8 cellular contexts compared by ENCODE assay signal in genomic region chrX:133444952-133445831, GRCh38. TPM values are rescaled to one million over a fixed set of nuclear protein-coding genes. Genes with fewer than 3 reads are reported as not detected.
DNase-seq lines count a peak whose midpoint lies in the region; ATAC-seq and TF ChIP-seq lines count a peak whose summit lies in the region.

No MANE protein-coding gene starts in this region.

- DNase-seq in H9 (peak; percentile 76), NOMO-1 treated with dmso at 0.1 percent for 144 hours (lab: John Stamatoyannopoulos, UW; ENCODE audit: unreplicated experiment) (peak; percentile 19), sigmoid colon (no peak), caudate nucleus (lab: John Stamatoyannopoulos, UW) (no peak), GDM1 (lab: John Stamatoyannopoulos, UW) (no peak)

- no peaks in the 10 kb centered on the region for H3K36me3 Mint-ChIP-seq in H9 (ENCODE audit: insufficient read depth in 1 of 3, low read depth in 3 of 3)

- peak overlapping the region; percentile 8 for H3K27ac ChIP-seq in H9 (ENCODE audit: insufficient read length, low read depth, low read length)
- no peak overlapping the region for H3K27ac ChIP-seq in gastroesophageal sphincter
- H3K27ac ChIP-seq in sigmoid colon: no peak overlapping the region
- no peak overlapping the region for H3K27ac ChIP-seq in caudate nucleus (ENCODE audit: low read depth, low read length)

- no peak overlapping the region for H4K8ac ChIP-seq in H9 (replicated peaks; ENCODE audit: insufficient read length, low read depth, low read length)

- WGBS in H9 (ENCODE audit: extremely low coverage, insufficient read length, low lambda C conversion rate): no CpG with 5 or more reads among the region's 16 CpGs
- 15 to 19% methylated on average over 9 to 11 of the region's 16 CpGs for WGBS in gastroesophageal sphincter (ENCODE audit: low coverage in 1 of 2), 2 donors
- 15 to 21% methylated on average over 16 of the region's 16 CpGs for WGBS in sigmoid colon, 2 donors

- no peak for ATAC-seq in gastroesophageal sphincter
- ATAC-seq in HG02840 (IDR thresholded peaks at IDR 0.05; ENCODE audit: low FRiP score, unreplicated experiment): no peak
- no peak for ATAC-seq in HG03521 (IDR thresholded peaks at IDR 0.05; ENCODE audit: unreplicated experiment)

- peak overlapping the region; percentile 26 for H3K9ac ChIP-seq in H9 (ENCODE audit: extremely low read depth, insufficient read length, low read length)

- H4K5ac ChIP-seq in H9 (ENCODE audit: insufficient read length, low read depth, low read length): no peak overlapping the region

- H3K18ac ChIP-seq in H9 (ENCODE audit: insufficient read length, low read depth, low read length): no peak overlapping the region

- H3K79me2 ChIP-seq in H9 (ENCODE audit: insufficient read depth, low read length): no peaks in the 10 kb centered on the region

- H3K4me2 ChIP-seq in H9 (ENCODE audit: insufficient read depth, insufficient read length, low read length): peak overlapping the region; percentile 13

- peaks cover 22% of the 10 kb centered on the region; the same call in 1 of the 2 replicates for H3K4me1 ChIP-seq in H9 (ENCODE audit: insufficient read depth, low read length)
- no peaks in the 10 kb centered on the region for H3K4me1 ChIP-seq in gastroesophageal sphincter
- H3K4me1 ChIP-seq in sigmoid colon: no peaks in the 10 kb centered on the region

- H3K4ac ChIP-seq in H9 (ENCODE audit: low read depth, low read length): no peak overlapping the region

- H3K9me3 ChIP-seq in H9 (ENCODE audit: control insufficient read depth, low read depth, low read length): no peaks in the 10 kb centered on the region
- no peaks in the 10 kb centered on the region for H3K9me3 ChIP-seq in gastroesophageal sphincter
- no peaks in the 10 kb centered on the region for H3K9me3 ChIP-seq in sigmoid colon

- TF ChIP-seq EP300 in gastroesophageal sphincter (IDR thresholded peaks at IDR 0.05) (no peak), sigmoid colon (IDR thresholded peaks at IDR 0.05) (no peak)

- no peak overlapping the region for H2BK5ac ChIP-seq in H9 (ENCODE audit: insufficient read length, low read length)

- intact Hi-C loops in sigmoid colon (cut with DNase I): no loop called here

- H3K9me3 Mint-ChIP-seq in H9: peaks cover 0 to 3% of the 10 kb centered on the region in 2 experiments; a peak in 2 of 5 replicates

- H2BK120ac ChIP-seq in H9 (ENCODE audit: low read depth, low read length, poor library complexity, severe bottlenecking): no peak overlapping the region

- no peaks in the 10 kb centered on the region for H3K79me1 ChIP-seq in H9 (ENCODE audit: insufficient read depth, low read depth, low read length, poor library complexity, severe bottlenecking)

- H3K27ac Mint-ChIP-seq in H9: peak overlapping the region; percentile 96 to 98 (median 96)

- no peaks in the 10 kb centered on the region; the same call in 1 of the 2 replicates for H3K27me3 Mint-ChIP-seq in H9 (ENCODE audit: low read depth)

- no peak overlapping the region for H2AFZ ChIP-seq in H9 (ENCODE audit: low read length)

- no peak overlapping the region for H3T11ph ChIP-seq in H9 (ENCODE audit: low read length)

- H2BK20ac ChIP-seq in H9 (ENCODE audit: low read depth, low read length, poor library complexity, severe bottlenecking): no peak overlapping the region

- no peaks in the 10 kb centered on the region for H3K27me3 ChIP-seq in H9 (ENCODE audit: insufficient read depth, low read length)
- H3K27me3 ChIP-seq in gastroesophageal sphincter: no peaks in the 10 kb centered on the region
- no peaks in the 10 kb centered on the region for H3K27me3 ChIP-seq in sigmoid colon

- TF ChIP-seq POLR2A in gastroesophageal sphincter (IDR thresholded peaks at IDR 0.05): no peak
- TF ChIP-seq POLR2A in sigmoid colon (IDR thresholded peaks at IDR 0.05): no peak

- H3K4me3 ChIP-seq in gastroesophageal sphincter (peak overlapping the region; percentile 27 to 38), sigmoid colon (peak overlapping the region in 3 of 4 donors; percentile 26 to 35 (median 33))

- H3K4me1 Mint-ChIP-seq in H9: peaks cover 66 to 69% of the 10 kb centered on the region in 2 experiments

- H4K91ac ChIP-seq in H9 (ENCODE audit: insufficient read length, low read depth, low read length): no peak overlapping the region

- H3K23ac ChIP-seq in H9 (ENCODE audit: insufficient read length, low read depth, low read length): no peak overlapping the region

- H2BK15ac ChIP-seq in H9 (ENCODE audit: low read depth, low read length): no peak overlapping the region

- H3K4me3 Mint-ChIP-seq in H9: peak overlapping the region; percentile 60 to 78

- H3K36me3 ChIP-seq in gastroesophageal sphincter: no peaks in the 10 kb centered on the region
- H3K36me3 ChIP-seq in sigmoid colon: no peaks in the 10 kb centered on the region

- H3K23me2 ChIP-seq in H9 (ENCODE audit: insufficient read length, low read depth, low read length, poor library complexity, severe bottlenecking): no peaks in the 10 kb centered on the region

- no peak overlapping the region for H2BK12ac ChIP-seq in H9 (ENCODE audit: insufficient read length, low read depth, low read length)

- TF ChIP-seq CTCF in H9 (conservative IDR thresholded peaks at IDR 0.05): no peak
- no peak for TF ChIP-seq CTCF in gastroesophageal sphincter (IDR thresholded peaks at IDR 0.05)
- TF ChIP-seq CTCF in sigmoid colon (IDR thresholded peaks at IDR 0.05): no peak

- no peak overlapping the region for H2AK5ac ChIP-seq in H9 (ENCODE audit: insufficient read length, low read length)

- no peak overlapping the region for H3K14ac ChIP-seq in H9 (ENCODE audit: insufficient read depth, low read length)

- H3K56ac ChIP-seq in H9 (ENCODE audit: insufficient read length, low read depth, low read length): no peak overlapping the region

- H4K20me1 ChIP-seq in H9 (ENCODE audit: control insufficient read depth, insufficient read depth, insufficient read length): no peaks in the 10 kb centered on the region

RNA-seq across cellular contexts. Expression of gene GPC4, which starts 29.9 kb away (rescaled TPM):
- total RNA-seq in H9 (2021): 416 and 418 TPM in 2 replicates
- total RNA-seq in gastroesophageal sphincter: 10 to 100 TPM; 62.7 to 97.1 (median 67.9) TPM
- 10 to 100 TPM; 25.3 to 45.7 (median 28.1) TPM for total RNA-seq in sigmoid colon
- polyA plus RNA-seq in sigmoid colon: 1 to 10 TPM; 1.2 to 9.4 (median 2.3) TPM

Comparison
In these comparisons a context has a peak if more than half of its experiments do, and no peak if none do; other contexts are left out.
1. DNase-seq: peak in H9 (single experiment) and NOMO-1 treated with dmso at 0.1 percent for 144 hours (single experiment); none in sigmoid colon (single experiment), caudate nucleus (0 of 61) and GDM1 (single experiment).